28 cellular contexts compared by ENCODE assay signal in genomic region chrX:2370436-2370835, GRCh38.
DNase-seq lines count a peak whose midpoint lies in the region; ATAC-seq, FAIRE-seq and TF ChIP-seq lines count a peak whose summit lies in the region.
"Had no signal": no experiment of that assay in that cellular context is flagged by ENCODE, and none has a peak within 500 bp of the region (broad histone marks: within the 10 kb centered on the region; RNA-seq: fewer than 3 reads in every experiment).

No MANE protein-coding gene starts in this region.

- DNase-seq in AG09319 (ENCODE audit: extremely low read depth, low read depth): peak; percentile 47
- DNase-seq in HK-2 (ENCODE audit: unreplicated experiment): peak; percentile 21
- DNase-seq in astrocyte (ENCODE audit: low read depth): peak; percentile 77
- DNase-seq in mesendoderm: peak; percentile 69
- no peak for DNase-seq in NCI-H187 treated with DMSO at 0.1 percent for 48 hours (lab: John Stamatoyannopoulos, UW)
- no peak for DNase-seq in sigmoid colon
- DNase-seq in hepatocyte (ENCODE audit: low spot score): no peak
- DNase-seq: activated CD4-positive, alpha-beta T cell treated with anti-CD3 and anti-CD28 coated beads, Interleukin-2, amount 50 U/mL, for 1 hour; activated CD8-positive, alpha-beta memory T cell treated with anti-CD3 and anti-CD28 coated beads, Interleukin-2, amount 50 U/mL, for 4 hours; activated effector memory CD4-positive, alpha-beta T cell treated with Interleukin-2 at 50 U/mL for 16 hours; activated naive CD8-positive, alpha-beta T cell treated with anti-CD3 and anti-CD28 coated beads, Interleukin-2, amount 50 U/mL, for 24 hours; caudate nucleus; CD4-positive, CD25-positive, alpha-beta regulatory T cell; DMS153; IMR-90; MG63; NCI-H1436; NCI-H2171; NCI-H69; occipital lobe; OCI-M1; right cardiac atrium; SHP77 treated with DMSO at 0.1 percent for 48 hours; stimulated activated CD4-positive, alpha-beta T cell treated with anti-CD3 and anti-CD28 coated beads, Interleukin-15, amount 100 ng/mL, for 24 hours; substantia nigra; uterus had no signal

- no peaks in the 10 kb centered on the region for H3K79me2 ChIP-seq in astrocyte (ENCODE audit: insufficient read depth, low read length)
- no peaks in the 10 kb centered on the region for H3K79me2 ChIP-seq in mesendoderm (ENCODE audit: control insufficient read depth, insufficient read depth, low read length)
- no peaks in the 10 kb centered on the region for H3K79me2 ChIP-seq in hepatocyte

- no peak overlapping the region for H2BK5ac ChIP-seq in mesendoderm (ENCODE audit: low read length)

- no peak for TF ChIP-seq EP300 in sigmoid colon (IDR thresholded peaks at IDR 0.05)

- no peak overlapping the region for H2BK15ac ChIP-seq in mesendoderm (replicated peaks; ENCODE audit: low read depth)

- H3K4me1 ChIP-seq in astrocyte (ENCODE audit: insufficient read depth, low read length): peaks cover 7% of the 10 kb centered on the region
- no peaks in the 10 kb centered on the region for H3K4me1 ChIP-seq in mesendoderm (ENCODE audit: control insufficient read depth, low read depth, low read length)
- no peaks in the 10 kb centered on the region for H3K4me1 ChIP-seq in sigmoid colon
- H3K4me1 ChIP-seq in hepatocyte (ENCODE audit: insufficient read depth): no peaks in the 10 kb centered on the region
- H3K4me1 ChIP-seq: uterus had no signal

- no peak overlapping the region for H3K9ac ChIP-seq in astrocyte (ENCODE audit: low read length)
- H3K9ac ChIP-seq in mesendoderm (ENCODE audit: low read length): no peak overlapping the region

- no peak overlapping the region for H2AFZ ChIP-seq in astrocyte (ENCODE audit: low read depth, low read length)
- H2AFZ ChIP-seq in hepatocyte: no peak overlapping the region

- H3K36me3 ChIP-seq in astrocyte (ENCODE audit: insufficient read depth, low read length): no peaks in the 10 kb centered on the region
- no peaks in the 10 kb centered on the region for H3K36me3 ChIP-seq in mesendoderm (ENCODE audit: control insufficient read depth, insufficient read depth, low read length)
- no peaks in the 10 kb centered on the region for H3K36me3 ChIP-seq in sigmoid colon
- no peaks in the 10 kb centered on the region for H3K36me3 ChIP-seq in hepatocyte (replicated peaks; ENCODE audit: insufficient read depth, low read depth)
- H3K36me3 ChIP-seq: uterus had no signal

- no peaks in the 10 kb centered on the region for H3K27me3 ChIP-seq in astrocyte (ENCODE audit: insufficient read depth, low read length)
- no peaks in the 10 kb centered on the region for H3K27me3 ChIP-seq in mesendoderm (ENCODE audit: insufficient read depth, low read length, poor library complexity)
- no peaks in the 10 kb centered on the region for H3K27me3 ChIP-seq in sigmoid colon
- H3K27me3 ChIP-seq in hepatocyte: no peaks in the 10 kb centered on the region
- H3K27me3 ChIP-seq: MG63, uterus had no signal

- no peak for ATAC-seq in HG03045 (IDR thresholded peaks at IDR 0.05; ENCODE audit: unreplicated experiment)
- ATAC-seq: activated naive CD8-positive, alpha-beta T cell treated with anti-CD3 and anti-CD28 coated beads, Interleukin-2, amount 50 U/mL, for 24 hours had no signal

- no peak overlapping the region for H2BK120ac ChIP-seq in mesendoderm (ENCODE audit: low read depth, low read length)

- H3K79me1 ChIP-seq in mesendoderm (ENCODE audit: low read length): no peaks in the 10 kb centered on the region

- H3K27ac Mint-ChIP-seq in astrocyte (ENCODE audit: unreplicated experiment): peak overlapping the region; percentile 34
- H3K27ac Mint-ChIP-seq: activated naive CD8-positive, alpha-beta T cell treated with anti-CD3 and anti-CD28 coated beads, Interleukin-2, amount 50 U/mL, for 24 hours; CD4-positive, CD25-positive, alpha-beta regulatory T cell had no signal

- intact Hi-C loops in sigmoid colon (cut with DNase I): no loop called here

- peak overlapping the region; percentile 50 for H3K4me2 ChIP-seq in astrocyte (ENCODE audit: low read length)
- H3K4me2 ChIP-seq in mesendoderm (ENCODE audit: low read length): no peak overlapping the region
- no peak overlapping the region for H3K4me2 ChIP-seq in hepatocyte

- H2AK5ac ChIP-seq in mesendoderm (ENCODE audit: low read length): no peak overlapping the region

- H3K18ac ChIP-seq in mesendoderm (ENCODE audit: low read length): no peak overlapping the region

- peaks cover 3% of the 10 kb centered on the region for H3K4me1 Mint-ChIP-seq in astrocyte (ENCODE audit: low read depth, unreplicated experiment)

- no peak overlapping the region for H3K4me3 Mint-ChIP-seq in astrocyte (ENCODE audit: unreplicated experiment)
- H3K4me3 Mint-ChIP-seq: activated naive CD8-positive, alpha-beta T cell treated with anti-CD3 and anti-CD28 coated beads, Interleukin-2, amount 50 U/mL, for 24 hours; CD4-positive, CD25-positive, alpha-beta regulatory T cell had no signal

- WGBS in mesendoderm (ENCODE audit: extremely low coverage, insufficient coverage, low lambda C conversion rate): no CpG with 5 or more reads among the region's 7 CpGs
- WGBS in sigmoid colon, 2 donors: 95 to 97% methylated on average over 7 of the region's 7 CpGs
- 99% methylated on average over 7 of the region's 7 CpGs for WGBS in hepatocyte (ENCODE audit: low lambda C conversion rate, missing lambda C conversion rate)

- H3K23ac ChIP-seq in mesendoderm (ENCODE audit: low read length): no peak overlapping the region

- peaks cover 12% of the 10 kb centered on the region for H3K36me3 Mint-ChIP-seq in astrocyte (ENCODE audit: low read depth, unreplicated experiment)

- no peak overlapping the region for H3K4ac ChIP-seq in mesendoderm (ENCODE audit: low read depth, low read length)

- peak; percentile 47 for FAIRE-seq in astrocyte (lab: Jason Lieb, UNC)
- FAIRE-seq: keratinocyte had no signal

- H3K9me3 ChIP-seq in astrocyte (ENCODE audit: insufficient read depth, low read depth, low read length) (no peaks in the 10 kb centered on the region), sigmoid colon (no peaks in the 10 kb centered on the region), hepatocyte (ENCODE audit: low read depth) (no peaks in the 10 kb centered on the region)
- H3K9me3 ChIP-seq: MG63, uterus had no signal

- H3K9me2 ChIP-seq in hepatocyte (replicated peaks; ENCODE audit: insufficient read depth): no peaks in the 10 kb centered on the region

- H4K8ac ChIP-seq in mesendoderm (ENCODE audit: low read depth, low read length): no peak overlapping the region

- H3K9me3 Mint-ChIP-seq in astrocyte (ENCODE audit: unreplicated experiment): no peaks in the 10 kb centered on the region
- H3K9me3 Mint-ChIP-seq: activated naive CD8-positive, alpha-beta T cell treated with anti-CD3 and anti-CD28 coated beads, Interleukin-2, amount 50 U/mL, for 24 hours had no signal

- no peaks in the 10 kb centered on the region for H3K27me3 Mint-ChIP-seq in astrocyte (ENCODE audit: low read depth, unreplicated experiment)
- H3K27me3 Mint-ChIP-seq: activated naive CD8-positive, alpha-beta T cell treated with anti-CD3 and anti-CD28 coated beads, Interleukin-2, amount 50 U/mL, for 24 hours; CD4-positive, CD25-positive, alpha-beta regulatory T cell had no signal

- TF ChIP-seq POLR2A in sigmoid colon (IDR thresholded peaks at IDR 0.05): no peak

- no peak overlapping the region for H4K5ac ChIP-seq in mesendoderm (ENCODE audit: low read length)

- H3K27ac ChIP-seq in astrocyte (ENCODE audit: low read depth, low read length): no peak overlapping the region
- no peak overlapping the region for H3K27ac ChIP-seq in mesendoderm (ENCODE audit: low read depth, low read length)
- H3K27ac ChIP-seq in sigmoid colon: no peak overlapping the region
- H3K27ac ChIP-seq in hepatocyte: no peak overlapping the region
- H3K27ac ChIP-seq: uterus had no signal

- TF ChIP-seq CTCF in AG09319 (IDR thresholded peaks at IDR 0.05; ENCODE audit: low read depth, low read length) (no peak), astrocyte (IDR thresholded peaks at IDR 0.05; ENCODE audit: insufficient read depth, low read depth, low read length) (no peak), sigmoid colon (IDR thresholded peaks at IDR 0.05) (no peak), hepatocyte (IDR thresholded peaks at IDR 0.05; ENCODE audit: poor library complexity) (no peak)

- no peaks in the 10 kb centered on the region for H4K20me1 ChIP-seq in astrocyte (ENCODE audit: insufficient read depth, low read length)
- no peaks in the 10 kb centered on the region for H4K20me1 ChIP-seq in hepatocyte (ENCODE audit: insufficient read depth, poor library complexity, severe bottlenecking)

- H3K4me3 ChIP-seq in astrocyte (ENCODE audit: insufficient read depth, low read depth, low read length) (no peak overlapping the region), mesendoderm (ENCODE audit: low read length) (no peak overlapping the region), sigmoid colon (no peak overlapping the region), hepatocyte (no peak overlapping the region)
- H3K4me3 ChIP-seq: MG63, uterus had no signal

- no peak overlapping the region for H3K56ac ChIP-seq in mesendoderm (ENCODE audit: low read length)

Comparison
In these comparisons a context has a peak if more than half of its experiments do, and no peak if none do; other contexts are left out.
1. DNase-seq: peak in AG09319 (single experiment), HK-2 (single experiment), astrocyte (single experiment) and mesendoderm (single experiment); none in NCI-H187 treated with DMSO at 0.1 percent for 48 hours (single experiment), sigmoid colon (single experiment) and hepatocyte (single experiment).